1 cellular context compared by ENCODE assay signal in genomic region chr3:31733234-31733667, GRCh38.
TF ChIP-seq lines count a peak whose summit lies in the region.

No MANE protein-coding gene starts in this region.

TF ChIP-seq in SK-N-SH, 30 proteins besides CTCF, POLR2A, EP300 and RAD21 (continued from another document):
- TF ChIP-seq NRF1 (IDR thresholded peaks at IDR 0.05; ENCODE audit: low read depth, low read length) = no peak
- TF ChIP-seq MXI1 (IDR thresholded peaks at IDR 0.05; ENCODE audit: low read depth, low read length) = no peak
- TF ChIP-seq GABPA (IDR thresholded peaks at IDR 0.05; ENCODE audit: low read depth) = no peak
- TF ChIP-seq RCOR1 (IDR thresholded peaks at IDR 0.05; ENCODE audit: low read length) = peak; percentile 10; the same call in 1 of the 2 replicates
- no peak for TF ChIP-seq FOXM1 (IDR thresholded peaks at IDR 0.05; ENCODE audit: low read depth)
- no peak for TF ChIP-seq POLR2AphosphoS5 (IDR thresholded peaks at IDR 0.05; ENCODE audit: low read depth, low read length)
- TF ChIP-seq, protein P1, sequence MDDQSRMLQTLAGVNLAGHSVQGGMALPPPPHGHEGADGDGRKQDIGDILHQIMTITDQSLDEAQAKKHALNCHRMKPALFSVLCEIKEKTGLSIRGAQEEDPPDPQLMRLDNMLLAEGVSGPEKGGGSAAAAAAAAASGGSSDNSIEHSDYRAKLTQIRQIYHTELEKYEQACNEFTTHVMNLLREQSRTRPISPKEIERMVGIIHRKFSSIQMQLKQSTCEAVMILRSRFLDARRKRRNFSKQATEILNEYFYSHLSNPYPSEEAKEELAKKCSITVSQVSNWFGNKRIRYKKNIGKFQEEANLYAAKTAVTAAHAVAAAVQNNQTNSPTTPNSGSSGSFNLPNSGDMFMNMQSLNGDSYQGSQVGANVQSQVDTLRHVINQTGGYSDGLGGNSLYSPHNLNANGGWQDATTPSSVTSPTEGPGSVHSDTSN (IDR thresholded peaks at IDR 0.05) = no peak
- no peak for TF ChIP-seq FOSL2 (IDR thresholded peaks at IDR 0.05; ENCODE audit: borderline replicate concordance, low read depth)
- TF ChIP-seq, protein P2, sequence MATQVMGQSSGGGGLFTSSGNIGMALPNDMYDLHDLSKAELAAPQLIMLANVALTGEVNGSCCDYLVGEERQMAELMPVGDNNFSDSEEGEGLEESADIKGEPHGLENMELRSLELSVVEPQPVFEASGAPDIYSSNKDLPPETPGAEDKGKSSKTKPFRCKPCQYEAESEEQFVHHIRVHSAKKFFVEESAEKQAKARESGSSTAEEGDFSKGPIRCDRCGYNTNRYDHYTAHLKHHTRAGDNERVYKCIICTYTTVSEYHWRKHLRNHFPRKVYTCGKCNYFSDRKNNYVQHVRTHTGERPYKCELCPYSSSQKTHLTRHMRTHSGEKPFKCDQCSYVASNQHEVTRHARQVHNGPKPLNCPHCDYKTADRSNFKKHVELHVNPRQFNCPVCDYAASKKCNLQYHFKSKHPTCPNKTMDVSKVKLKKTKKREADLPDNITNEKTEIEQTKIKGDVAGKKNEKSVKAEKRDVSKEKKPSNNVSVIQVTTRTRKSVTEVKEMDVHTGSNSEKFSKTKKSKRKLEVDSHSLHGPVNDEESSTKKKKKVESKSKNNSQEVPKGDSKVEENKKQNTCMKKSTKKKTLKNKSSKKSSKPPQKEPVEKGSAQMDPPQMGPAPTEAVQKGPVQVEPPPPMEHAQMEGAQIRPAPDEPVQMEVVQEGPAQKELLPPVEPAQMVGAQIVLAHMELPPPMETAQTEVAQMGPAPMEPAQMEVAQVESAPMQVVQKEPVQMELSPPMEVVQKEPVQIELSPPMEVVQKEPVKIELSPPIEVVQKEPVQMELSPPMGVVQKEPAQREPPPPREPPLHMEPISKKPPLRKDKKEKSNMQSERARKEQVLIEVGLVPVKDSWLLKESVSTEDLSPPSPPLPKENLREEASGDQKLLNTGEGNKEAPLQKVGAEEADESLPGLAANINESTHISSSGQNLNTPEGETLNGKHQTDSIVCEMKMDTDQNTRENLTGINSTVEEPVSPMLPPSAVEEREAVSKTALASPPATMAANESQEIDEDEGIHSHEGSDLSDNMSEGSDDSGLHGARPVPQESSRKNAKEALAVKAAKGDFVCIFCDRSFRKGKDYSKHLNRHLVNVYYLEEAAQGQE (IDR thresholded peaks at IDR 0.05; ENCODE audit: low read depth, low read length) = no peak
- no peak for TF ChIP-seq USF2 (IDR thresholded peaks at IDR 0.05; ENCODE audit: borderline replicate concordance, low read depth, low read length)
- no peak for TF ChIP-seq ELF1 (IDR thresholded peaks at IDR 0.05)
- TF ChIP-seq JUND (IDR thresholded peaks at IDR 0.05) = no peak
TF ChIP-seq in SK-N-SH: peak in this region for 4.
